Comparison of ENCODE assay signal across 8 cellular contexts in the genomic region with DNA sequence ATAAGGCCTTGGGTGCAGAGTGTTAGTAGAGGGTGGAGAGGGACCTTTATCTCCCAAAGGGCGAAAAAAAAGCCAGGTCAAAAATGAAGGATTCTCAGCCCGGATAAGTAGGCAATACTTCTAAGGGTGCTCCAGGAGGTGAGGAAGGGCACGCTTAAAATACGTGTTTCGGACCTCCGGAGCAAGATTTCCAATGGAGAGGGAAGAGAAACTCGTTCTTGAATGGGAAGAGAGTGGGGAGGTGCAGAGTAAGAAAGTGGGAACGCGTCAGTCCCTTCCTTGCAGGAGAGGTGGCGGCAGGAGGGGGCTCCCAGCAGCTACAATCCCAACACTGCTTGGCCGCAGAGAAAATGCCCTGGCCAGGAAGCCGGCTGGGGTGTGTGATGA. TPM values are rescaled to one million over a fixed set of nuclear protein-coding genes. Genes with fewer than 3 reads are reported as not detected.
DNase-seq lines count a peak whose midpoint lies in the region; ATAC-seq and TF ChIP-seq lines count a peak whose summit lies in the region.

No MANE protein-coding gene starts in this region.

- CTCF ChIA-PET in naive thymus-derived CD4-positive, alpha-beta T cell (lab: Charles Lee) = no interaction called here

- peaks cover 20 to 28% of the 10 kb centered on the region in 2 donors for H3K4me1 ChIP-seq in naive thymus-derived CD4-positive, alpha-beta T cell (ENCODE audit: control insufficient read depth in 2 of 2, insufficient read depth in 2 of 2, low read length in 2 of 2)

- peaks cover 3 to 33% (median 4%) of the 10 kb centered on the region in 3 experiments for H3K36me3 ChIP-seq in naive thymus-derived CD4-positive, alpha-beta T cell (ENCODE audit: control insufficient read depth in 2 of 3, insufficient read depth in 3 of 3, low read length in 3 of 3)

- ATAC-seq in naive thymus-derived CD4-positive, alpha-beta T cell = no peak
- no peak for ATAC-seq in GM21825 (IDR thresholded peaks at IDR 0.05; ENCODE audit: unreplicated experiment)

- no peaks in the 10 kb centered on the region for H3K27me3 Mint-ChIP-seq in dendritic cell treated with granulocyte-macrophage colony-stimulating factor and Interleukin-4, amounts not matched to agents 40 ng/mL and 50 ng/mL, for 4 days
- H3K27me3 Mint-ChIP-seq in naive thymus-derived CD4-positive, alpha-beta T cell = no peaks in the 10 kb centered on the region

- peak overlapping the region; percentile 95 for H3K4me3 ChIP-seq in LNCaP clone FGC (ENCODE audit: low read depth, low read length)
- peak overlapping the region; percentile 78 for H3K4me3 ChIP-seq in naive thymus-derived CD4-positive, alpha-beta T cell (ENCODE audit: low read length)

- peak; percentile 26 for DNase-seq in EH (ENCODE audit: low read depth)
- DNase-seq in LNCaP clone FGC (ENCODE audit: low read depth) = no peak
- DNase-seq in naive thymus-derived CD4-positive, alpha-beta T cell = no peak
- no peak for DNase-seq in superior temporal gyrus (ENCODE audit: extremely low spot score)
- DNase-seq in NCI-H2029 (lab: John Stamatoyannopoulos, UW) = no peak
- no peak for DNase-seq in DMS153 treated with DMSO at 0.1 percent for 48 hours (lab: John Stamatoyannopoulos, UW; ENCODE audit: unreplicated experiment)

- peak overlapping the region; percentile 91 for H3K27ac ChIP-seq in naive thymus-derived CD4-positive, alpha-beta T cell (ENCODE audit: low read depth, low read length)

- peak overlapping the region; percentile 95 for H3K27ac Mint-ChIP-seq in dendritic cell treated with granulocyte-macrophage colony-stimulating factor and Interleukin-4, amounts not matched to agents 40 ng/mL and 50 ng/mL, for 4 days
- peak overlapping the region; percentile 80 to 96 (median 91) for H3K27ac Mint-ChIP-seq in naive thymus-derived CD4-positive, alpha-beta T cell

- H3K4me1 Mint-ChIP-seq in dendritic cell treated with granulocyte-macrophage colony-stimulating factor and Interleukin-4, amounts not matched to agents 40 ng/mL and 50 ng/mL, for 4 days (ENCODE audit: low read depth) = peaks cover 38% of the 10 kb centered on the region
- peaks cover 42 to 58% (median 44%) of the 10 kb centered on the region in 7 donors for H3K4me1 Mint-ChIP-seq in naive thymus-derived CD4-positive, alpha-beta T cell

- H3K9me3 ChIP-seq in naive thymus-derived CD4-positive, alpha-beta T cell (ENCODE audit: control insufficient read depth in 2 of 3, low read length in 3 of 3) = no peaks in the 10 kb centered on the region

- POLR2A ChIA-PET in naive thymus-derived CD4-positive, alpha-beta T cell (lab: Charles Lee) = interaction anchor here (0.7 to 2.2 kb wide), 7 partner anchors 41 to 301 kb away, joined by 3 to 12 read pairs (median 4); partner anchors contain the start of gene ATPAF1

- no peaks in the 10 kb centered on the region for H3K27me3 ChIP-seq in naive thymus-derived CD4-positive, alpha-beta T cell (ENCODE audit: control insufficient read depth in 2 of 2, insufficient read depth in 2 of 2, low read length in 2 of 2)

- H3K36me3 Mint-ChIP-seq in dendritic cell treated with granulocyte-macrophage colony-stimulating factor and Interleukin-4, amounts not matched to agents 40 ng/mL and 50 ng/mL, for 4 days (ENCODE audit: low read depth) = peaks cover 58% of the 10 kb centered on the region
- peaks cover 6 to 20% (median 15%) of the 10 kb centered on the region in 5 donors for H3K36me3 Mint-ChIP-seq in naive thymus-derived CD4-positive, alpha-beta T cell

- TF ChIP-seq CTCF in LNCaP clone FGC (IDR thresholded peaks at IDR 0.05; ENCODE audit: control insufficient read depth, extremely low read depth, insufficient read depth) = no peak

- peak overlapping the region; percentile 85 for H3K4me3 Mint-ChIP-seq in dendritic cell treated with granulocyte-macrophage colony-stimulating factor and Interleukin-4, amounts not matched to agents 40 ng/mL and 50 ng/mL, for 4 days
- peak overlapping the region; percentile 86 to 96 (median 91) for H3K4me3 Mint-ChIP-seq in naive thymus-derived CD4-positive, alpha-beta T cell

- intact Hi-C loops in dendritic cell treated with granulocyte-macrophage colony-stimulating factor and Interleukin-4, amounts not matched to agents 40 ng/mL and 50 ng/mL, for 4 days (cut with micrococcal nuclease) = loop anchor here (2.0 to 10.0 kb wide), 2 partner anchors 54 to 102 kb away; partner anchors contain the start of genes ATPAF1 and MOB3C
- intact Hi-C loops in naive thymus-derived CD4-positive, alpha-beta T cell (cut with micrococcal nuclease) = loop anchor here (2.0 to 5.0 kb wide), 5 partner anchors 42 to 1754 kb away; partner anchors contain the start of genes CMPK1 (in 1 of the 2), GPBP1L1 (in 1 of the 2), LRRC41 (in 1 of the 2) and SPATA6 (in 1 of the 2)

- H3K9me3 Mint-ChIP-seq in dendritic cell treated with granulocyte-macrophage colony-stimulating factor and Interleukin-4, amounts not matched to agents 40 ng/mL and 50 ng/mL, for 4 days = no peaks in the 10 kb centered on the region
- peaks cover 0 to 3% (median 0%) of the 10 kb centered on the region in 11 donors for H3K9me3 Mint-ChIP-seq in naive thymus-derived CD4-positive, alpha-beta T cell

RNA-seq across cellular contexts. Expression of gene EFCAB14, which starts 0.6 kb away (rescaled TPM):
- 10 to 100 TPM; 64.5 to 98.2 (median 89.5) TPM for total RNA-seq in naive thymus-derived CD4-positive, alpha-beta T cell
- 100 to 1,000 TPM; 102 to 130 TPM for polyA plus RNA-seq in naive thymus-derived CD4-positive, alpha-beta T cell

RNA-seq across cellular contexts. Expression of gene TEX38, which starts 46.7 kb away (rescaled TPM):
- under 1 TPM in 1 of 5 experiments, not detected in 4; 0.49 TPM for total RNA-seq in naive thymus-derived CD4-positive, alpha-beta T cell
- polyA plus RNA-seq in naive thymus-derived CD4-positive, alpha-beta T cell = under 1 TPM in 1 of 2 donors, not detected in 1; 0.32 TPM

RNA-seq across cellular contexts. Expression of gene ATPAF1, which starts 50.2 kb away (rescaled TPM):
- 10 to 100 TPM; 17.3 to 49.5 (median 28.6) TPM for total RNA-seq in naive thymus-derived CD4-positive, alpha-beta T cell
- polyA plus RNA-seq in naive thymus-derived CD4-positive, alpha-beta T cell = 10 to 100 TPM; 78.1 to 82.2 TPM
